13 cellular contexts compared by ENCODE assay signal in the genomic region with DNA sequence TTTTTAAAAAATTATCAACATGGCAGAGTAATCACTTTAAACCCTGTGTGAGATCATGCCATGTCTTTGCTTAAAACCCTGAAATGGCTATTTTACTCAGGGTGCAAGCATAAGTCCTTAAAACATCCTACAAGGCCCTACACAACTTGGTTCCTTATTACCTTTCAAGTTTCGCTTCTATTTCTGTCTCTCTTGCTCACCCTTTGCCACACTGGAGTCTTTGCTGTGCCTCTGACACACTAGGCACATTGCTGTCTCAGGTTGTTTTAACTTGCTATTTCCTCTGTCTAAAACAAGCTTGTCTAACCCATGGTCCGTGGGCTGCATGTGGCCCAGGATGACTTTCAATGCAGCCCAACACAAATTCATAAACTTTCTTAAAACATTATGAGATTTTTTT. TPM values are rescaled to one million over a fixed set of nuclear protein-coding genes. Genes with fewer than 3 reads are reported as not detected.
DNase-seq lines count a peak whose midpoint lies in the region; ATAC-seq and TF ChIP-seq lines count a peak whose summit lies in the region.
"Had no signal": no experiment of that assay in that cellular context is flagged by ENCODE, and none has a peak within 500 bp of the region (broad histone marks: within the 10 kb centered on the region; RNA-seq: fewer than 3 reads in every experiment).

No MANE protein-coding gene starts in this region.

- POLR2A ChIA-PET in activated CD8-positive, alpha-beta T cell treated with anti-CD3 and anti-CD28 coated beads for 36 hours (lab: Charles Lee): no interaction called here
- POLR2A ChIA-PET in activated CD8-positive, alpha-beta T cell treated with anti-CD3 and anti-CD28 coated beads, Interleukin-2, amount 10 ng/mL, durations not matched to agents 7 days and 5 days (lab: Charles Lee): no interaction called here

- H3K36me3 Mint-ChIP-seq in activated CD8-positive, alpha-beta T cell treated with anti-CD3 and anti-CD28 coated beads for 36 hours (ENCODE audit: low read depth): no peaks in the 10 kb centered on the region
- H3K36me3 Mint-ChIP-seq in activated CD8-positive, alpha-beta T cell treated with anti-CD3 and anti-CD28 coated beads, Interleukin-2, amount 10 ng/mL, durations not matched to agents 7 days and 5 days (ENCODE audit: low read depth): no peaks in the 10 kb centered on the region

- peak; percentile 65 for ATAC-seq in activated CD8-positive, alpha-beta T cell treated with anti-CD3 and anti-CD28 coated beads for 36 hours
- ATAC-seq in activated CD8-positive, alpha-beta T cell treated with anti-CD3 and anti-CD28 coated beads, Interleukin-2, amount 10 ng/mL, durations not matched to agents 7 days and 5 days: no peak
- ATAC-seq in HG02642 (IDR thresholded peaks at IDR 0.05; ENCODE audit: poor library complexity, unreplicated experiment) (peak; percentile 77), HG03575 (IDR thresholded peaks at IDR 0.05; ENCODE audit: extremely low read depth, insufficient number of reproducible peaks, low FRiP score, unreplicated experiment) (peak; percentile 67)
- ATAC-seq in stimulated activated naive CD8-positive, alpha-beta T cell treated with anti-CD3 and anti-CD28 coated beads, Interleukin-15, amount 100 ng/mL, for 72 hours: no peak
- ATAC-seq: left lobe of liver had no signal

- peak overlapping the region; percentile 27 for H3K27ac Mint-ChIP-seq in activated CD8-positive, alpha-beta T cell treated with anti-CD3 and anti-CD28 coated beads for 36 hours
- no peak overlapping the region for H3K27ac Mint-ChIP-seq in activated CD8-positive, alpha-beta T cell treated with anti-CD3 and anti-CD28 coated beads, Interleukin-2, amount 10 ng/mL, durations not matched to agents 7 days and 5 days
- H3K27ac Mint-ChIP-seq in stimulated activated naive CD8-positive, alpha-beta T cell treated with anti-CD3 and anti-CD28 coated beads, Interleukin-15, amount 100 ng/mL, for 72 hours: peak overlapping the region; percentile 15 to 65

- H3K4me3 Mint-ChIP-seq in activated CD8-positive, alpha-beta T cell treated with anti-CD3 and anti-CD28 coated beads for 36 hours: no peak overlapping the region
- H3K4me3 Mint-ChIP-seq in activated CD8-positive, alpha-beta T cell treated with anti-CD3 and anti-CD28 coated beads, Interleukin-2, amount 10 ng/mL, durations not matched to agents 7 days and 5 days: no peak overlapping the region
- H3K4me3 Mint-ChIP-seq in stimulated activated naive CD8-positive, alpha-beta T cell treated with anti-CD3 and anti-CD28 coated beads, Interleukin-15, amount 100 ng/mL, for 72 hours: no peak overlapping the region

- H3K4me1 Mint-ChIP-seq in activated CD8-positive, alpha-beta T cell treated with anti-CD3 and anti-CD28 coated beads for 36 hours (ENCODE audit: low read depth): peaks cover 15% of the 10 kb centered on the region
- peaks cover 4% of the 10 kb centered on the region for H3K4me1 Mint-ChIP-seq in activated CD8-positive, alpha-beta T cell treated with anti-CD3 and anti-CD28 coated beads, Interleukin-2, amount 10 ng/mL, durations not matched to agents 7 days and 5 days (ENCODE audit: low read depth)
- peaks cover 19% of the 10 kb centered on the region for H3K4me1 Mint-ChIP-seq in stimulated activated naive CD8-positive, alpha-beta T cell treated with anti-CD3 and anti-CD28 coated beads, Interleukin-15, amount 100 ng/mL, for 72 hours

- CTCF ChIA-PET in activated CD8-positive, alpha-beta T cell treated with anti-CD3 and anti-CD28 coated beads for 36 hours (lab: Charles Lee): no interaction called here
- CTCF ChIA-PET in activated CD8-positive, alpha-beta T cell treated with anti-CD3 and anti-CD28 coated beads, Interleukin-2, amount 10 ng/mL, durations not matched to agents 7 days and 5 days (lab: Charles Lee): no interaction called here

- intact Hi-C loops in activated CD8-positive, alpha-beta T cell treated with anti-CD3 and anti-CD28 coated beads for 36 hours (cut with micrococcal nuclease): no loop called here

- DNase-seq in activated CD8-positive, alpha-beta T cell treated with anti-CD3 and anti-CD28 coated beads for 36 hours: peak; percentile 7
- DNase-seq in activated CD8-positive, alpha-beta T cell treated with anti-CD3 and anti-CD28 coated beads, Interleukin-2, amount 10 ng/mL, durations not matched to agents 7 days and 5 days: no peak
- no peak for DNase-seq in stimulated activated naive CD8-positive, alpha-beta T cell treated with anti-CD3 and anti-CD28 coated beads, Interleukin-15, amount 100 ng/mL, for 72 hours
- DNase-seq in superior temporal gyrus (ENCODE audit: extremely low spot score) (no peak), NCI-H1417 treated with DMSO at 0.1 percent for 48 hours (lab: John Stamatoyannopoulos, UW) (no peak), NCI-H69 (lab: John Stamatoyannopoulos, UW) (no peak)
- DNase-seq: activated naive CD4-positive, alpha-beta T cell treated with anti-CD3 and anti-CD28 coated beads, Interleukin-2, amount 50 U/mL, for 16 hours; MG63; small intestine; SW 1271 had no signal

- H3K27me3 Mint-ChIP-seq in activated CD8-positive, alpha-beta T cell treated with anti-CD3 and anti-CD28 coated beads for 36 hours: peaks cover 1% of the 10 kb centered on the region
- H3K27me3 Mint-ChIP-seq in activated CD8-positive, alpha-beta T cell treated with anti-CD3 and anti-CD28 coated beads, Interleukin-2, amount 10 ng/mL, durations not matched to agents 7 days and 5 days (ENCODE audit: low read depth): peaks cover 4% of the 10 kb centered on the region
- no peaks in the 10 kb centered on the region for H3K27me3 Mint-ChIP-seq in stimulated activated naive CD8-positive, alpha-beta T cell treated with anti-CD3 and anti-CD28 coated beads, Interleukin-15, amount 100 ng/mL, for 72 hours

- peaks cover 6% of the 10 kb centered on the region for H3K9me3 Mint-ChIP-seq in activated CD8-positive, alpha-beta T cell treated with anti-CD3 and anti-CD28 coated beads for 36 hours
- no peaks in the 10 kb centered on the region for H3K9me3 Mint-ChIP-seq in activated CD8-positive, alpha-beta T cell treated with anti-CD3 and anti-CD28 coated beads, Interleukin-2, amount 10 ng/mL, durations not matched to agents 7 days and 5 days (ENCODE audit: insufficient read depth)
- peaks cover 6 to 7% of the 10 kb centered on the region in 2 donors for H3K9me3 Mint-ChIP-seq in stimulated activated naive CD8-positive, alpha-beta T cell treated with anti-CD3 and anti-CD28 coated beads, Interleukin-15, amount 100 ng/mL, for 72 hours

- no peak for TF ChIP-seq CTCF in activated CD8-positive, alpha-beta T cell treated with anti-CD3 and anti-CD28 coated beads for 36 hours (IDR thresholded peaks at IDR 0.05)

RNA-seq across cellular contexts. Expression of gene KIAA0408, which starts 55.6 kb away (rescaled TPM):
- 1 to 10 TPM; 1.8 to 2.6 TPM for total RNA-seq in activated CD8-positive, alpha-beta T cell treated with anti-CD3 and anti-CD28 coated beads for 36 hours
- total RNA-seq in activated CD8-positive, alpha-beta T cell treated with anti-CD3 and anti-CD28 coated beads, Interleukin-2, amount 10 ng/mL, durations not matched to agents 7 days and 5 days: 1 to 10 TPM; 2.6 to 3.1 TPM

Comparison
In these comparisons a context has a peak if more than half of its experiments do, and no peak if none do; other contexts are left out.
1. ATAC-seq: peak in activated CD8-positive, alpha-beta T cell treated with anti-CD3 and anti-CD28 coated beads for 36 hours (single experiment), HG02642 (single experiment) and HG03575 (single experiment); none in activated CD8-positive, alpha-beta T cell treated with anti-CD3 and anti-CD28 coated beads, Interleukin-2, amount 10 ng/mL, durations not matched to agents 7 days and 5 days (single experiment) and stimulated activated naive CD8-positive, alpha-beta T cell treated with anti-CD3 and anti-CD28 coated beads, Interleukin-15, amount 100 ng/mL, for 72 hours (single experiment).